8 cellular contexts compared by ENCODE assay signal in genomic region chr15:88863412-88863811, GRCh38.
"Had no signal": no experiment of that assay in that cellular context is flagged by ENCODE, and none has a peak within 500 bp of the region (broad histone marks: within the 10 kb centered on the region; RNA-seq: fewer than 3 reads in every experiment).

No MANE protein-coding gene starts in this region.

- H3K4me3 ChIP-seq: GM12878 had no signal

- ATAC-seq: GM12878 had no signal

- DNase-seq: GDM1, GF-D8 had no signal

- FAIRE-seq: G401.6, GM12878, GM12891, GM12892, GM18507, GM19239 had no signal
